In the genomic region with DNA sequence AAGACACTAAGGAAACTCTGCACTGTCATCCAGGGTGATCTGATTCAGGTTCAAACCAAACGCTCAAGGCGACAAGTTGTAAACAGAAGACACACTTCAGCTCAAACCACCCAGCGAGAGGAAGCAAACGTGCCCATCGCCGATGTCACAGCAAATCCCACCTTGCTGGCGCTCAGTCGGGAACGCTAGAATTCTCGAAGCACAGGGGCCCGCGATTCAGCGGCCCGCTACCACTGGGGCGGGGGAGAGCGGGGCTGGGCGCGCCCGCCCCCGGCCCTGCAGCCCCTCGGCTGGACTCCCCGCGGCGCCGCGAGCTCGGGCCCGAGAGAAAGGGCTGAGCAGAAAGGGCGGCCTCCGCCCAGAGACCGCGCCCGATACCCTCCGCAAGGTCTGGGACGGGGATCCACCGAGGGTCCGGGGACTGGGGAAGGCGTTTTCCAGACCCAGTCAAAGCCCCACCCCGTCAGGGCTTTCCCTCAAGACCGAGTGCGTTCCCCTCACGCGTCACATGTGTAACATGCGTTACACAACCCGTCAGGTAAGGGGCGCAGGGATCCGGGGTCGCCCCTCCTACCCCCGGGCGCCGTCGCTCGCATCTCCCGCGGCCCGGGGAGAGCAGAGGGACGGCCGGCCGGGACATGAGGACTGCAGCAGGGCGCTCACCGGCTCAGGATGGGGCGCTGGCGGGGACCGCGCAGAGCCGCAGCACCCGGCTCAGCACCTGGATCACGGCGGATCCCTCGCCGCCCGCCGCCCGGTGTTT, we compare ENCODE assay signal across 8 cellular contexts. TPM values are rescaled to one million over a fixed set of nuclear protein-coding genes. Genes with fewer than 3 reads are reported as not detected.
DNase-seq lines count a peak whose midpoint lies in the region; ATAC-seq and TF ChIP-seq lines count a peak whose summit lies in the region.

No MANE protein-coding gene starts in this region.

- TF ChIP-seq CTCF in AG04449 (IDR thresholded peaks at IDR 0.05; ENCODE audit: insufficient read depth, low read length, missing control alignments) = no peak

- POLR2A ChIA-PET in AG04449 (lab: Yijun Ruan, JAX) = no interaction called here

- no peak for DNase-seq in AG04449 (ENCODE audit: low read depth, low spot score)
- peak; percentile 57 for DNase-seq in RPMI8226
- peak; percentile 49 for DNase-seq in left cardiac atrium
- peak; percentile 93 for DNase-seq in retina
- DNase-seq in DMS114 treated with DMSO at 0.1 percent for 48 hours (lab: John Stamatoyannopoulos, UW; ENCODE audit: unreplicated experiment) = no peak

- H3K27me3 Mint-ChIP-seq in activated naive CD8-positive, alpha-beta T cell = no peaks in the 10 kb centered on the region

- H3K4me1 Mint-ChIP-seq in activated naive CD8-positive, alpha-beta T cell (ENCODE audit: low read depth) = peaks cover 39% of the 10 kb centered on the region

- ATAC-seq in GM18909 (IDR thresholded peaks at IDR 0.05; ENCODE audit: poor library complexity, unreplicated experiment) = peak; percentile 49
- peak; percentile 44 for ATAC-seq in HG03159 (IDR thresholded peaks at IDR 0.05; ENCODE audit: unreplicated experiment)
- ATAC-seq in left cardiac atrium = peak; percentile 49 to 55

- intact Hi-C loops in left cardiac atrium (cut with DNase I) = no loop called here

- H3K36me3 Mint-ChIP-seq in activated naive CD8-positive, alpha-beta T cell = peaks cover 3% of the 10 kb centered on the region

- CTCF ChIA-PET in AG04449 (lab: Yijun Ruan, JAX) = interaction anchor here (1.3 kb wide), 1 partner anchor 43 kb away, joined by 6 read pairs; no protein-coding TSS in a partner anchor

- no peaks in the 10 kb centered on the region for H3K9me3 Mint-ChIP-seq in activated naive CD8-positive, alpha-beta T cell (ENCODE audit: low read depth)

- peak overlapping the region; percentile 96 for H3K4me3 Mint-ChIP-seq in activated naive CD8-positive, alpha-beta T cell

- peak overlapping the region; percentile 97 for H3K27ac Mint-ChIP-seq in activated naive CD8-positive, alpha-beta T cell

- peak overlapping the region; percentile 76 for H3K4me3 ChIP-seq in AG04449 (ENCODE audit: low read depth, low read length)

RNA-seq across cellular contexts. Expression of gene AGTPBP1, which starts 0.5 kb away (rescaled TPM):
- 10 to 100 TPM; 40.8 to 42.9 TPM for total RNA-seq in left cardiac atrium

Comparison
In these comparisons a context has a peak if more than half of its experiments do, and no peak if none do; other contexts are left out.
1. DNase-seq: peak in RPMI8226 (single experiment), left cardiac atrium (single experiment) and retina (single experiment); none in AG04449 (single experiment) and DMS114 treated with DMSO at 0.1 percent for 48 hours (single experiment).
2. Peak in every context shown above with its lines, with median percentiles within 50 percentile points of each other: ATAC-seq.